ENCODE assay signal across 19 cellular contexts in the genomic region with DNA sequence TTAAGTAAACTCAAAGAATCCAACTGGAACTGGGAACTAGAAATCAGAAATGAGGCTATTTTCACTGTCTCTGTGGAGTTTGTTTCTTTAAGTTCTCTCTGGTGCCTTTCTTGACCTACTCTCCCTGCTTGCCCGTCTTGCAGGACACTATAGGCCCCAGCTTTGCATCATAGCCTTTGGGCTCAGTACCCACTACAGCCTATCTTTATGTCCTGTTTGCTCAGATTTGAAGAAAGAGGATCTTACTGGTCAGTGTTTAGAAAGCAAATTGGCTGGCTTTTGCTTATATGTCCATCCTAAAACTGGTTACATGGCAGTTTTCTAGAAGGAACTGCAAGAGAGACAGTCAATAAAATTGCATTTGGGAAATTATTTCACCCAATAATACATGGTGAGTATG.
"Had no signal": no experiment of that assay in that cellular context is flagged by ENCODE, and none has a peak within 500 bp of the region (broad histone marks: within the 10 kb centered on the region; RNA-seq: fewer than 3 reads in every experiment).

No MANE protein-coding gene starts in this region.

- ATAC-seq: activated T-cell treated with anti-CD3 and anti-CD28 coated beads, Interleukin-2, amount 50 U/mL, for 4 hours; naive thymus-derived CD8-positive, alpha-beta T cell; stimulated activated naive B cell treated with anti-CD40 and anti-IgM and Interleukin-4, amounts not matched to agents 10 μg/mL and 1 μg/mL and 100 μg/mL, for 72 hours; WTC11 had no signal

- H3K27ac Mint-ChIP-seq: progenitor cell of endocrine pancreas; stimulated activated naive B cell treated with anti-CD40 and anti-IgM and Interleukin-4, amounts not matched to agents 10 μg/mL and 1 μg/mL and 100 μg/mL, for 72 hours; WTC11 had no signal

- H3K9me3 ChIP-seq: sigmoid colon, tibial nerve, uterus had no signal

- H3K4me3 Mint-ChIP-seq: activated T-cell treated with anti-CD3 and anti-CD28 coated beads, Interleukin-2, amount 50 U/mL, for 4 hours; central memory CD8-positive, alpha-beta T cell; naive thymus-derived CD8-positive, alpha-beta T cell; stimulated activated naive B cell treated with anti-CD40 and anti-IgM and Interleukin-4, amounts not matched to agents 10 μg/mL and 1 μg/mL and 100 μg/mL, for 72 hours; WTC11 had no signal

- H3K27ac ChIP-seq: brain microvascular endothelial cell, coronary artery, sigmoid colon, tibial nerve had no signal

- H3K27me3 ChIP-seq: brain microvascular endothelial cell, sigmoid colon, tibial nerve, uterus had no signal

- H3K9me3 Mint-ChIP-seq: activated T-cell treated with anti-CD3 and anti-CD28 coated beads, Interleukin-2, amount 50 U/mL, for 4 hours; central memory CD8-positive, alpha-beta T cell; naive thymus-derived CD8-positive, alpha-beta T cell; WTC11 had no signal

- DNase-seq: activated CD4-positive, alpha-beta T cell treated with anti-CD3 and anti-CD28 coated beads for 4 hours; activated CD8-positive, alpha-beta memory T cell treated with anti-CD3 and anti-CD28 coated beads, Interleukin-2, amount 50 U/mL, for 4 hours; activated effector memory CD4-positive, alpha-beta T cell treated with Interleukin-2 at 50 U/mL for 16 hours; activated naive CD4-positive, alpha-beta T cell treated with anti-CD3 and anti-CD28 coated beads, Interleukin-2, amount 50 U/mL, for 16 hours; activated T-cell treated with anti-CD3 and anti-CD28 coated beads, Interleukin-2, amount 50 U/mL, for 4 hours; aorta; brain microvascular endothelial cell; head of caudate nucleus; mesenchymal stem cell; naive thymus-derived CD8-positive, alpha-beta T cell; sigmoid colon; stimulated activated CD4-positive, alpha-beta T cell treated with anti-CD3 and anti-CD28 coated beads, Interleukin-4, amount 100 ng/mL, for 4 hours; stimulated activated naive B cell treated with anti-CD40 and anti-IgM and Interleukin-4, amounts not matched to agents 10 μg/mL and 1 μg/mL and 100 μg/mL, for 72 hours; uterus had no signal

- H3K4me1 ChIP-seq: sigmoid colon had no signal

- H3K4me3 ChIP-seq: coronary artery, sigmoid colon, tibial nerve, uterus had no signal

- H3K36me3 Mint-ChIP-seq: naive thymus-derived CD8-positive, alpha-beta T cell; WTC11 had no signal

- H3K36me3 ChIP-seq: brain microvascular endothelial cell, sigmoid colon, tibial nerve, uterus had no signal

- H3K27me3 Mint-ChIP-seq: central memory CD8-positive, alpha-beta T cell; naive thymus-derived CD8-positive, alpha-beta T cell; progenitor cell of endocrine pancreas; stimulated activated naive B cell treated with anti-CD40 and anti-IgM and Interleukin-4, amounts not matched to agents 10 μg/mL and 1 μg/mL and 100 μg/mL, for 72 hours had no signal
